In the genomic region with DNA sequence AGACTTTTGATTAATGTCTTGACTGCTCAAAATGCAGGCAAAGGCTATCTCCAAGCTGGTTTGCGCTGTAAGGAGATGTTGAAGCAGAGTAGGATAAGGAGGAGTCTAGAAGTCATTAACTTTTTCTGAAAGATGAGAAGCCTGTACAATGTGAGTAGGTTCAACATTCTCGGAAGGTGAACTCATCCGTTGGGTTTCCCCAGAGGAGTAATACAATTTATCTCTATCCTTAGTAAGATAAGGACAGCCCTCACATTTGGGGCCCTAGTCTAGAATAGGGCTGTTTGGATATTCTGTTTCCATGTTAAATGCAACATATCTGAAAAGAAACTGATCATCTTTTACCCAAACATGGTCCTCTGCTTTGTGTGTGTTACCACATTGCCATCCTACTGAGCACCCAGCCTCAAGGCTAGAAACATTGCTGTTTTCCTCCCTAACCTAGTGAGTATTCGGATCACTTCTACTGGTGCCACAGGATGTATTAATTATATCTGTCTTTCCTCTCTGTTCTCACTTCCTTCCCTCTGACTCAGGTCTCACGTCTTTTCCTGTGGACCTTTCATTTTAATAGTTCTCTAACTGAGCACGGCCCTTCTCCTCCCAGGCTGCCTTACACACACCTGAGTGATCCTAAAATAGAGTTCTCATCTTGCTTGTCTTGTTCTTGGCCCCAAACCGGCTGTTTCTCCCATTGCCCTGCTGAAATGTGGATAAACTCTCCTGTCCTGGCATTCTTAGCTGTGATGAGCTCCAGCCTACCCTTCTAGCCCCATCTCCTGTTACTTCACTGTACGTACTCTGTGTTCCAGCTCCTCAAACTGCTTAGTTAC, we compare ENCODE assay signal across 9 cellular contexts.
DNase-seq lines count a peak whose midpoint lies in the region; ATAC-seq and TF ChIP-seq lines count a peak whose summit lies in the region.
"Had no signal": no experiment of that assay in that cellular context is flagged by ENCODE, and none has a peak within 500 bp of the region (broad histone marks: within the 10 kb centered on the region; RNA-seq: fewer than 3 reads in every experiment).

No MANE protein-coding gene starts in this region.

- ATAC-seq in HG03045 (IDR thresholded peaks at IDR 0.05; ENCODE audit: unreplicated experiment): peak; percentile 76
- peak; percentile 30 for ATAC-seq in lung (ENCODE audit: insufficient read depth, low FRiP score)

- no peaks in the 10 kb centered on the region for H3K27me3 Mint-ChIP-seq in activated CD4-positive, alpha-beta memory T cell treated with anti-CD3 and anti-CD28 coated beads for 36 hours

- TF ChIP-seq CTCF in lung (IDR thresholded peaks at IDR 0.05; ENCODE audit: control extremely low read depth, extremely low read depth): no peak

- H3K36me3 ChIP-seq in lung (ENCODE audit: control insufficient read depth in 2 of 2, insufficient read depth in 2 of 2, low read length in 2 of 2): peaks cover 2 to 4% of the 10 kb centered on the region in 2 donors

- H3K27ac ChIP-seq in lung (ENCODE audit: low read depth in 1 of 2, low read length in 1 of 2): peak overlapping the region in 1 of 2 donors; percentile 42

- peaks cover 0 to 10% of the 10 kb centered on the region in 2 donors for H3K4me1 ChIP-seq in lung (ENCODE audit: control insufficient read depth in 2 of 2, insufficient read depth in 2 of 2, low read length in 2 of 2)

- no peaks in the 10 kb centered on the region for H3K9me3 ChIP-seq in lung (ENCODE audit: control insufficient read depth in 2 of 2, insufficient read depth in 1 of 2, low read length in 1 of 2)

- POLR2A ChIA-PET in activated CD4-positive, alpha-beta memory T cell treated with anti-CD3 and anti-CD28 coated beads for 36 hours (lab: Charles Lee): interaction anchor here (1.0 to 7.4 kb wide), 5 partner anchors 11 to 177 kb away, joined by 3 to 45 read pairs (median 3); a partner anchor contains a TSS

- H3K4me3 ChIP-seq in lung: no peak overlapping the region

- intact Hi-C loops in activated CD4-positive, alpha-beta memory T cell treated with anti-CD3 and anti-CD28 coated beads for 36 hours (cut with micrococcal nuclease): loop anchor here (1.0 to 10.0 kb wide), 8 partner anchors 8 to 848 kb away; a partner anchor contains a TSS

- 49 to 51% methylated on average over 8 of the region's 8 CpGs for WGBS in lung, 2 donors

- peaks cover 84% of the 10 kb centered on the region for H3K4me1 Mint-ChIP-seq in activated CD4-positive, alpha-beta memory T cell treated with anti-CD3 and anti-CD28 coated beads for 36 hours (ENCODE audit: low read depth)

- peaks cover 34% of the 10 kb centered on the region for H3K36me3 Mint-ChIP-seq in activated CD4-positive, alpha-beta memory T cell treated with anti-CD3 and anti-CD28 coated beads for 36 hours

- H3K4me3 Mint-ChIP-seq in activated CD4-positive, alpha-beta memory T cell treated with anti-CD3 and anti-CD28 coated beads for 36 hours: peak overlapping the region; percentile 82
- H3K4me3 Mint-ChIP-seq: neural crest cell had no signal

- peak; percentile 69 for DNase-seq in activated CD8-positive, alpha-beta memory T cell treated with anti-CD3 and anti-CD28 coated beads for 24 hours
- no peak for DNase-seq in activated CD8-positive, alpha-beta memory T cell treated with anti-CD3 and anti-CD28 coated beads, Interleukin-2, amount 50 U/mL, for 4 hours
- DNase-seq in activated CD4-positive, alpha-beta memory T cell treated with anti-CD3 and anti-CD28 coated beads for 36 hours: peak; percentile 65
- DNase-seq in lung (ENCODE audit: low spot score): no peak
- no peak for DNase-seq in SW480 (ENCODE audit: low spot score)
- no peak for DNase-seq in putamen (ENCODE audit: low spot score)
- DNase-seq in NCI-H1105 treated with DMSO at 0.1 percent for 48 hours (lab: John Stamatoyannopoulos, UW): no peak

- H3K27ac Mint-ChIP-seq in activated CD4-positive, alpha-beta memory T cell treated with anti-CD3 and anti-CD28 coated beads for 36 hours: peak overlapping the region; percentile 98

- no peaks in the 10 kb centered on the region for H3K9me3 Mint-ChIP-seq in activated CD4-positive, alpha-beta memory T cell treated with anti-CD3 and anti-CD28 coated beads for 36 hours
- H3K9me3 Mint-ChIP-seq: neural crest cell had no signal

- CTCF ChIA-PET in activated CD4-positive, alpha-beta memory T cell treated with anti-CD3 and anti-CD28 coated beads for 36 hours (lab: Charles Lee): interaction anchor here (0.6 to 1.9 kb wide), 5 partner anchors 11 to 91 kb away, joined by 4 to 6 read pairs (median 5); a partner anchor contains a TSS

- H3K27me3 ChIP-seq in lung (ENCODE audit: control insufficient read depth, insufficient read depth): no peaks in the 10 kb centered on the region

Comparison
In these comparisons a context has a peak if more than half of its experiments do, and no peak if none do; other contexts are left out.
1. DNase-seq: peak in activated CD8-positive, alpha-beta memory T cell treated with anti-CD3 and anti-CD28 coated beads for 24 hours (single experiment) and activated CD4-positive, alpha-beta memory T cell treated with anti-CD3 and anti-CD28 coated beads for 36 hours (single experiment); none in activated CD8-positive, alpha-beta memory T cell treated with anti-CD3 and anti-CD28 coated beads, Interleukin-2, amount 50 U/mL, for 4 hours (single experiment), lung (single experiment), SW480 (single experiment), putamen (single experiment) and NCI-H1105 treated with DMSO at 0.1 percent for 48 hours (single experiment).